27 cellular contexts compared by ENCODE assay signal in the genomic region with DNA sequence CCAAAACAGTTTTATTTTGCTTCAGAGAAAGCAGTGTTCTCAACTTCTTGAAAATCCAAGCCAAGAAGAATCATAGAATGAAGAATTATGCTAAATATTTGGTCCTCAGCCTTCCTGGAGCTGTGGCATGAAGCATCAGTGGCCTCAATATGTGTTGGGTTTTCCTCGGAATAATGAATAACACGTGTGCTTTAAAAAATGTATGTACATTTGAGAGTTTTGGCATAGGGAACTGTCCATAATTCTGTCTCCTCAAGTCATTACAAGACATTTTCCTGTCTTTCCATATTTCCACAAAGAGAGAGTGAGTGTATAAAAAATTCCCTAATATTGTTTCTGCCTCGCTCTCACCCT.
"Had no signal": no experiment of that assay in that cellular context is flagged by ENCODE, and none has a peak within 500 bp of the region (broad histone marks: within the 10 kb centered on the region; RNA-seq: fewer than 3 reads in every experiment).

No MANE protein-coding gene starts in this region.

- H3K4me1 Mint-ChIP-seq: activated CD4-positive, alpha-beta T cell treated with anti-CD3 and anti-CD28 coated beads for 36 hours; activated naive CD4-positive, alpha-beta T cell treated with anti-CD3 and anti-CD28 coated beads, Interleukin-2, amount 10 ng/mL, durations not matched to agents 7 days and 5 days had no signal

- DNase-seq: activated CD4-positive, alpha-beta T cell treated with anti-CD3 and anti-CD28 coated beads for 36 hours; activated CD4-positive, alpha-beta T cell treated with anti-CD3 and anti-CD28 coated beads, Interleukin-2, amount 50 U/mL, for 1 hour; activated CD4-positive, CD25-positive, alpha-beta regulatory T cell; activated CD8-positive, alpha-beta memory T cell treated with anti-CD3 and anti-CD28 coated beads, Interleukin-2, amount 50 U/mL, for 4 hours; activated CD8-positive, alpha-beta T cell treated with anti-CD3 and anti-CD28 coated beads for 36 hours; activated gamma-delta T cell treated with Interleukin-2 at 50 U/mL for 16 hours; activated naive CD4-positive, alpha-beta T cell treated with anti-CD3 and anti-CD28 coated beads, Interleukin-2, amount 10 ng/mL, durations not matched to agents 7 days and 5 days; activated naive CD8-positive, alpha-beta T cell treated with anti-CD3 and anti-CD28 coated beads for 36 hours; activated T-cell treated with anti-CD3 and anti-CD28 coated beads, Interleukin-2, amount 50 U/mL, for 72 hours; adrenal gland; anterior cingulate cortex; cerebellar nuclear complex; MM.1S; NCI-H1105; NCI-H1436; NCI-H1694 treated with DMSO at 0.1 percent for 48 hours; NCI-H2029 treated with DMSO at 0.1 percent for 48 hours; NCI-H345; NCI-H510A; NCI-H69; NK-92 treated with Interleukin-12 subunit alpha and Interleukin-12 subunit beta, amount 100 ng/mL, for 24 hours; OCI-M1; Peyer's patch; SHP77 treated with DMSO at 0.1 percent for 48 hours; T-helper 1 cell had no signal

- H3K4me3 Mint-ChIP-seq: activated CD4-positive, alpha-beta T cell treated with anti-CD3 and anti-CD28 coated beads for 36 hours; activated CD8-positive, alpha-beta T cell treated with anti-CD3 and anti-CD28 coated beads for 36 hours; activated naive CD4-positive, alpha-beta T cell treated with anti-CD3 and anti-CD28 coated beads, Interleukin-2, amount 10 ng/mL, durations not matched to agents 7 days and 5 days; activated naive CD8-positive, alpha-beta T cell treated with anti-CD3 and anti-CD28 coated beads for 36 hours; activated T-cell treated with anti-CD3 and anti-CD28 coated beads, Interleukin-2, amount 50 U/mL, for 72 hours had no signal

- H3K36me3 ChIP-seq: adrenal gland, Peyer's patch had no signal

- ATAC-seq: activated CD8-positive, alpha-beta T cell treated with anti-CD3 and anti-CD28 coated beads for 36 hours; activated T-cell treated with anti-CD3 and anti-CD28 coated beads, Interleukin-2, amount 50 U/mL, for 72 hours had no signal

- H3K4me1 ChIP-seq: adrenal gland, Peyer's patch had no signal

- H3K36me3 Mint-ChIP-seq: activated naive CD4-positive, alpha-beta T cell treated with anti-CD3 and anti-CD28 coated beads, Interleukin-2, amount 10 ng/mL, durations not matched to agents 7 days and 5 days; activated naive CD8-positive, alpha-beta T cell treated with anti-CD3 and anti-CD28 coated beads for 36 hours had no signal

- H3K27ac ChIP-seq: Peyer's patch, VCaP had no signal

- H3K9me3 ChIP-seq: adrenal gland had no signal

- H3K4me3 ChIP-seq: adrenal gland, Peyer's patch had no signal

- H3K9me3 Mint-ChIP-seq: activated CD8-positive, alpha-beta T cell treated with anti-CD3 and anti-CD28 coated beads for 36 hours; activated naive CD4-positive, alpha-beta T cell treated with anti-CD3 and anti-CD28 coated beads, Interleukin-2, amount 10 ng/mL, durations not matched to agents 7 days and 5 days; activated naive CD8-positive, alpha-beta T cell treated with anti-CD3 and anti-CD28 coated beads for 36 hours; activated T-cell treated with anti-CD3 and anti-CD28 coated beads, Interleukin-2, amount 50 U/mL, for 72 hours; activated T-helper 2 cell treated with anti-CD3 and anti-CD28 coated beads, Interferon-gamma antibody, Interleukin-2, Interleukin-4, amounts not matched to agents 10 μg/mL and 5 μg/mL and 100 μg/mL, durations not matched to agents 14 hours and 24 hours and 36 hours had no signal

- H3K27ac Mint-ChIP-seq: activated CD4-positive, alpha-beta T cell treated with anti-CD3 and anti-CD28 coated beads for 36 hours; activated CD8-positive, alpha-beta T cell treated with anti-CD3 and anti-CD28 coated beads for 36 hours; activated naive CD4-positive, alpha-beta T cell treated with anti-CD3 and anti-CD28 coated beads, Interleukin-2, amount 10 ng/mL, durations not matched to agents 7 days and 5 days; activated naive CD8-positive, alpha-beta T cell treated with anti-CD3 and anti-CD28 coated beads for 36 hours; activated T-cell treated with anti-CD3 and anti-CD28 coated beads, Interleukin-2, amount 50 U/mL, for 72 hours; activated T-helper 2 cell treated with anti-CD3 and anti-CD28 coated beads, Interferon-gamma antibody, Interleukin-2, Interleukin-4, amounts not matched to agents 10 μg/mL and 5 μg/mL and 100 μg/mL, durations not matched to agents 14 hours and 24 hours and 36 hours had no signal

- H3K27me3 ChIP-seq: adrenal gland, Peyer's patch had no signal
